8 cellular contexts compared by ENCODE assay signal in genomic region chr1:152440635-152441471, GRCh38. TPM values are rescaled to one million over a fixed set of nuclear protein-coding genes. Genes with fewer than 3 reads are reported as not detected.
DNase-seq lines count a peak whose midpoint lies in the region; ATAC-seq, FAIRE-seq and TF ChIP-seq lines count a peak whose summit lies in the region.

No MANE protein-coding gene starts in this region.

- FAIRE-seq in urothelium cell line (lab: Jason Lieb, UNC), result peak; percentile 84

- peak; percentile 3 for DNase-seq in DMS79 (lab: John Stamatoyannopoulos, UW)
- peak; percentile 72 for DNase-seq in HuH-7.5 (ENCODE audit: low spot score)
- DNase-seq in RWPE1 (ENCODE audit: low spot score), result peak; percentile 87
- peak; percentile 30 to 45 for DNase-seq in activated T-helper 1 cell treated with anti-CD3 and anti-CD28 coated beads, Interleukin-2, amount 50 U/mL, for 16 hours (ENCODE audit: low read depth in 1 of 2, low spot score in 1 of 2)
- peak; percentile 55 for DNase-seq in foreskin melanocyte
- DNase-seq in posterior vena cava (ENCODE audit: low spot score), result peak; percentile 86
- peak; percentile 87 for DNase-seq in urothelium cell line (ENCODE audit: low spot score)

- intact Hi-C loops in posterior vena cava (cut with DNase I), result loop anchor here (5.0 to 10.0 kb wide), 4 partner anchors 254 to 389 kb away; no protein-coding TSS in a partner anchor

- CTCF ChIA-PET in RWPE1 (lab: Yijun Ruan, JAX), result interaction anchor here (0.6 to 2.4 kb wide), 17 partner anchors 10 to 1617 kb away, joined by 3 to 30 read pairs (median 4); no protein-coding TSS in a partner anchor

- peak overlapping the region; percentile 80 for H3K27ac ChIP-seq in RWPE1

- TF ChIP-seq CTCF in RWPE1 (conservative IDR thresholded peaks at IDR 0.05; ENCODE audit: low read depth), result peak; percentile 76

- POLR2A ChIA-PET in RWPE1 (lab: Yijun Ruan, JAX; ENCODE audit: low non-redundant PET), result no interaction called here

- ATAC-seq in GM21528 (IDR thresholded peaks at IDR 0.05; ENCODE audit: low FRiP score, unreplicated experiment), result peak; percentile 91

RNA-seq across cellular contexts. Expression of gene CRNN, which starts 26.8 kb away (rescaled TPM):
- total RNA-seq in posterior vena cava, result not detected

Comparison
In these comparisons a context has a peak if more than half of its experiments do, and no peak if none do; other contexts are left out.
1. Peak in every context shown above with its lines: DNase-seq, ATAC-seq and H3K27ac ChIP-seq.
2. DNase-seq: peak in every context shown above with its lines; median percentile 87 in RWPE1; 87 in urothelium cell line; 86 in posterior vena cava; 72 in HuH-7.5; 55 in foreskin melanocyte; 38 in activated T-helper 1 cell treated with anti-CD3 and anti-CD28 coated beads, Interleukin-2, amount 50 U/mL, for 16 hours; 3 in DMS79.